In the genomic region with DNA sequence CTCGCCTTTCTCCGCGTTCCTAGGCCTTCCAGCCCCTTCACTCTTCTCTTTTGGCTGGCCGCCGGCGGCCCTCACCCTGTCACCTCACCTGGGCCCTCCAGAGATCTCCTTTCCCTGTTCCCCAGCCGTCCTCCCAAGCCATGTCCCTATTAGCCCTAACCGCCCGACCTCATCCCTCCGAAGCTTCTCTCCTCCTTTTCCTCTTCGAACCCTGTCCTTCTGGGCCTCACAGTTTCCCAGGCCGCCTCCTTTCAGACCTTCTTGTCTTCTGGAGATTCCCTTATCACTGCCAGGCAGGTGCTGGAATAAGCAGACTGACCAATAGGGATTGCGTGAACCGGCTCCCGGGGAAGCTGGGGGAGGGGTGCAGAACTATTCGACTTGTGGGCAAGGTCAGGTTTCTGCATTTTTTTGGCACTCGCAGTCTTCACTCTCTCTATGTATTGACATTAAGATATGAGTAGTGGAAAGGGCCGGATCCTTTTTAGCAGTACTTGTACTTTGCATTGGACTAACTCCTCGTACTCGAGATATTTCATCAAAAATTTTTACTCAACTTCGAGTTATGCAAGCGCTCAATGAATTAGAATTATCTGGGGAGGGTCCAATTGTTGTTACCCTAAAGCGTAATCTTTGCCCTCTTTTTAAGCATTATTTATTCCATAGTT, we compare ENCODE assay signal across 1 cellular context.
TF ChIP-seq lines count a peak whose summit lies in the region.

No MANE protein-coding gene starts in this region.

TF ChIP-seq in HepG2, 621 proteins besides CTCF, POLR2A, EP300 and RAD21 (continued from another document and continues in another):
- TF ChIP-seq KAT2B (IDR thresholded peaks at IDR 0.05; ENCODE audit: borderline replicate concordance, low read depth, low read length) = no peak
- TF ChIP-seq ATM (IDR thresholded peaks at IDR 0.05; ENCODE audit: borderline replicate concordance) = no peak
- TF ChIP-seq ZFYVE20 (CRISPR knock-in tag; IDR thresholded peaks at IDR 0.05; ENCODE audit: borderline replicate concordance, low read depth) = no peak
- TF ChIP-seq, protein P1, sequence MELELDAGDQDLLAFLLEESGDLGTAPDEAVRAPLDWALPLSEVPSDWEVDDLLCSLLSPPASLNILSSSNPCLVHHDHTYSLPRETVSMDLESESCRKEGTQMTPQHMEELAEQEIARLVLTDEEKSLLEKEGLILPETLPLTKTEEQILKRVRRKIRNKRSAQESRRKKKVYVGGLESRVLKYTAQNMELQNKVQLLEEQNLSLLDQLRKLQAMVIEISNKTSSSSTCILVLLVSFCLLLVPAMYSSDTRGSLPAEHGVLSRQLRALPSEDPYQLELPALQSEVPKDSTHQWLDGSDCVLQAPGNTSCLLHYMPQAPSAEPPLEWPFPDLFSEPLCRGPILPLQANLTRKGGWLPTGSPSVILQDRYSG (CRISPR knock-in tag; IDR thresholded peaks at IDR 0.05) = no peak
- TF ChIP-seq, protein P2, sequence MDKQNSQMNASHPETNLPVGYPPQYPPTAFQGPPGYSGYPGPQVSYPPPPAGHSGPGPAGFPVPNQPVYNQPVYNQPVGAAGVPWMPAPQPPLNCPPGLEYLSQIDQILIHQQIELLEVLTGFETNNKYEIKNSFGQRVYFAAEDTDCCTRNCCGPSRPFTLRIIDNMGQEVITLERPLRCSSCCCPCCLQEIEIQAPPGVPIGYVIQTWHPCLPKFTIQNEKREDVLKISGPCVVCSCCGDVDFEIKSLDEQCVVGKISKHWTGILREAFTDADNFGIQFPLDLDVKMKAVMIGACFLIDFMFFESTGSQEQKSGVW (CRISPR knock-in tag; IDR thresholded peaks at IDR 0.05; ENCODE audit: borderline replicate concordance) = no peak
- TF ChIP-seq ZNF569 (CRISPR knock-in tag; IDR thresholded peaks at IDR 0.05; ENCODE audit: borderline replicate concordance) = no peak
- TF ChIP-seq ZNF253 (CRISPR knock-in tag; IDR thresholded peaks at IDR 0.05; ENCODE audit: borderline replicate concordance) = no peak
- TF ChIP-seq, protein P3, sequence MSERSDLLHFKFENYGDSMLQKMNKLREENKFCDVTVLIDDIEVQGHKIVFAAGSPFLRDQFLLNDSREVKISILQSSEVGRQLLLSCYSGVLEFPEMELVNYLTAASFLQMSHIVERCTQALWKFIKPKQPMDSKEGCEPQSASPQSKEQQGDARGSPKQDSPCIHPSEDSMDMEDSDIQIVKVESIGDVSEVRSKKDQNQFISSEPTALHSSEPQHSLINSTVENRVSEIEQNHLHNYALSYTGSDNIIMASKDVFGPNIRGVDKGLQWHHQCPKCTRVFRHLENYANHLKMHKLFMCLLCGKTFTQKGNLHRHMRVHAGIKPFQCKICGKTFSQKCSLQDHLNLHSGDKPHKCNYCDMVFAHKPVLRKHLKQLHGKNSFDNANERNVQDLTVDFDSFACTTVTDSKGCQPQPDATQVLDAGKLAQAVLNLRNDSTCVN (CRISPR knock-in tag; IDR thresholded peaks at IDR 0.05; ENCODE audit: borderline replicate concordance) = no peak
- TF ChIP-seq ZNF563 (CRISPR knock-in tag; IDR thresholded peaks at IDR 0.05) = no peak; the same call in 1 of the 2 replicates
- no peak for TF ChIP-seq ZNF616 (CRISPR knock-in tag; IDR thresholded peaks at IDR 0.05; ENCODE audit: low read depth)
- TF ChIP-seq PHF21A (CRISPR knock-in tag; IDR thresholded peaks at IDR 0.05) = no peak
- TF ChIP-seq ZNF33A (CRISPR knock-in tag; IDR thresholded peaks at IDR 0.05; ENCODE audit: borderline replicate concordance) = no peak
- peak; percentile 10; the same call in 1 of the 2 replicates for TF ChIP-seq CEBPG (CRISPR knock-in tag; IDR thresholded peaks at IDR 0.05)
- no peak for TF ChIP-seq NPAS2 (CRISPR knock-in tag; IDR thresholded peaks at IDR 0.05; ENCODE audit: borderline replicate concordance)
- TF ChIP-seq, protein P4, sequence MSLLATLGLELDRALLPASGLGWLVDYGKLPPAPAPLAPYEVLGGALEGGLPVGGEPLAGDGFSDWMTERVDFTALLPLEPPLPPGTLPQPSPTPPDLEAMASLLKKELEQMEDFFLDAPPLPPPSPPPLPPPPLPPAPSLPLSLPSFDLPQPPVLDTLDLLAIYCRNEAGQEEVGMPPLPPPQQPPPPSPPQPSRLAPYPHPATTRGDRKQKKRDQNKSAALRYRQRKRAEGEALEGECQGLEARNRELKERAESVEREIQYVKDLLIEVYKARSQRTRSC (CRISPR knock-in tag; IDR thresholded peaks at IDR 0.05; ENCODE audit: low read depth) = no peak
- TF ChIP-seq SAP130 (CRISPR knock-in tag; IDR thresholded peaks at IDR 0.05; ENCODE audit: low read depth) = peak; percentile 8; the same call in 1 of the 2 replicates
- TF ChIP-seq ZFP1 (CRISPR knock-in tag; IDR thresholded peaks at IDR 0.05) = no peak
- no peak for TF ChIP-seq HNRNPH1 (optimal IDR thresholded peaks at IDR 0.05; ENCODE audit: low read depth, low read length)
- TF ChIP-seq ARID2 (CRISPR knock-in tag; IDR thresholded peaks at IDR 0.05; ENCODE audit: borderline replicate concordance) = 0 out of 2 replicates have a peak, but pooled peaks have one; percentile 7
- no peak for TF ChIP-seq ZNF232 (CRISPR knock-in tag; IDR thresholded peaks at IDR 0.05; ENCODE audit: borderline replicate concordance)
- no peak for TF ChIP-seq HNRNPLL (IDR thresholded peaks at IDR 0.05; ENCODE audit: low read depth, low read length, poor library complexity, severe bottlenecking)
- no peak for TF ChIP-seq NBN (conservative IDR thresholded peaks at IDR 0.05)
- no peak for TF ChIP-seq POGZ (CRISPR knock-in tag; IDR thresholded peaks at IDR 0.05)
- no peak for TF ChIP-seq ELF3 (CRISPR knock-in tag; IDR thresholded peaks at IDR 0.05)
- no peak for TF ChIP-seq EZH2 (conservative IDR thresholded peaks at IDR 0.05; ENCODE audit: low read depth, low read length)
- TF ChIP-seq, protein P5, sequence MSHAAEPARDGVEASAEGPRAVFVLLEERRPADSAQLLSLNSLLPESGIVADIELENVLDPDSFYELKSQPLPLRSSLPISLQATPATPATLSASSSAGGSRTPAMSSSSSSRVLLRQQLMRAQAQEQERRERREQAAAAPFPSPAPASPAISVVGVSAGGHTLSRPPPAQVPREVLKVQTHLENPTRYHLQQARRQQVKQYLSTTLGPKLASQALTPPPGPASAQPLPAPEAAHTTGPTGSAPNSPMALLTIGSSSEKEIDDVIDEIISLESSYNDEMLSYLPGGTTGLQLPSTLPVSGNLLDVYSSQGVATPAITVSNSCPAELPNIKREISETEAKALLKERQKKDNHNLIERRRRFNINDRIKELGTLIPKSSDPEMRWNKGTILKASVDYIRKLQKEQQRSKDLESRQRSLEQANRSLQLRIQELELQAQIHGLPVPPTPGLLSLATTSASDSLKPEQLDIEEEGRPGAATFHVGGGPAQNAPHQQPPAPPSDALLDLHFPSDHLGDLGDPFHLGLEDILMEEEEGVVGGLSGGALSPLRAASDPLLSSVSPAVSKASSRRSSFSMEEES (CRISPR knock-in tag; IDR thresholded peaks at IDR 0.05) = no peak
- no peak for TF ChIP-seq HMGA1 (CRISPR knock-in tag; conservative IDR thresholded peaks at IDR 0.05)
- TF ChIP-seq MBD4 (IDR thresholded peaks at IDR 0.05; ENCODE audit: borderline replicate concordance, low read length) = no peak
- TF ChIP-seq, protein P6, sequence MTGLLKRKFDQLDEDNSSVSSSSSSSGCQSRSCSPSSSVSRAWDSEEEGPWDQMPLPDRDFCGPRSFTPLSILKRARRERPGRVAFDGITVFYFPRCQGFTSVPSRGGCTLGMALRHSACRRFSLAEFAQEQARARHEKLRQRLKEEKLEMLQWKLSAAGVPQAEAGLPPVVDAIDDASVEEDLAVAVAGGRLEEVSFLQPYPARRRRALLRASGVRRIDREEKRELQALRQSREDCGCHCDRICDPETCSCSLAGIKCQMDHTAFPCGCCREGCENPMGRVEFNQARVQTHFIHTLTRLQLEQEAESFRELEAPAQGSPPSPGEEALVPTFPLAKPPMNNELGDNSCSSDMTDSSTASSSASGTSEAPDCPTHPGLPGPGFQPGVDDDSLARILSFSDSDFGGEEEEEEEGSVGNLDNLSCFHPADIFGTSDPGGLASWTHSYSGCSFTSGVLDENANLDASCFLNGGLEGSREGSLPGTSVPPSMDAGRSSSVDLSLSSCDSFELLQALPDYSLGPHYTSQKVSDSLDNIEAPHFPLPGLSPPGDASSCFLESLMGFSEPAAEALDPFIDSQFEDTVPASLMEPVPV (CRISPR knock-in tag; IDR thresholded peaks at IDR 0.05) = peak; percentile 4; the same call in 1 of the 2 replicates
- no peak for TF ChIP-seq ZNF3 (CRISPR knock-in tag; IDR thresholded peaks at IDR 0.05)
- TF ChIP-seq ZNF333 (CRISPR knock-in tag; IDR thresholded peaks at IDR 0.05; ENCODE audit: borderline replicate concordance) = no peak
- no peak for TF ChIP-seq ONECUT2 (CRISPR knock-in tag; IDR thresholded peaks at IDR 0.05)
- no peak for TF ChIP-seq ZFY (CRISPR knock-in tag; IDR thresholded peaks at IDR 0.05)
- TF ChIP-seq ZNF660 (CRISPR knock-in tag; IDR thresholded peaks at IDR 0.05; ENCODE audit: borderline replicate concordance, low read depth) = no peak
- no peak for TF ChIP-seq RAD51 (IDR thresholded peaks at IDR 0.05; ENCODE audit: borderline replicate concordance)
- TF ChIP-seq SMYD3 (CRISPR knock-in tag; IDR thresholded peaks at IDR 0.05) = no peak
- TF ChIP-seq ZNF350 (CRISPR knock-in tag; IDR thresholded peaks at IDR 0.05; ENCODE audit: borderline replicate concordance, low read depth) = no peak; the same call in 1 of the 2 replicates
- no peak for TF ChIP-seq ZNF607 (CRISPR knock-in tag; IDR thresholded peaks at IDR 0.05; ENCODE audit: borderline replicate concordance)
- TF ChIP-seq CENPT (CRISPR knock-in tag; IDR thresholded peaks at IDR 0.05; ENCODE audit: low read depth) = no peak
- no peak for TF ChIP-seq ZNF432 (CRISPR knock-in tag; IDR thresholded peaks at IDR 0.05; ENCODE audit: borderline replicate concordance)
- peak; percentile 65 for TF ChIP-seq NFYB (CRISPR knock-in tag; IDR thresholded peaks at IDR 0.05)
- TF ChIP-seq ZNF816 (CRISPR knock-in tag; IDR thresholded peaks at IDR 0.05; ENCODE audit: borderline replicate concordance) = 0 out of 2 replicates have a peak, but pooled peaks have one; percentile 35
- no peak for TF ChIP-seq ZNF326 (CRISPR knock-in tag; IDR thresholded peaks at IDR 0.05; ENCODE audit: borderline replicate concordance)
- no peak for TF ChIP-seq REPIN1 (CRISPR knock-in tag; IDR thresholded peaks at IDR 0.05; ENCODE audit: borderline replicate concordance, low read depth)
- 0 out of 2 replicates have a peak, but pooled peaks have one; percentile 1 for TF ChIP-seq CCDC6 (CRISPR knock-in tag; IDR thresholded peaks at IDR 0.05)
- TF ChIP-seq TCF7L2 (IDR thresholded peaks at IDR 0.05; ENCODE audit: low read depth, low read length) = no peak
- TF ChIP-seq ZNF224 (CRISPR knock-in tag; IDR thresholded peaks at IDR 0.05) = no peak
- TF ChIP-seq, protein P7, sequence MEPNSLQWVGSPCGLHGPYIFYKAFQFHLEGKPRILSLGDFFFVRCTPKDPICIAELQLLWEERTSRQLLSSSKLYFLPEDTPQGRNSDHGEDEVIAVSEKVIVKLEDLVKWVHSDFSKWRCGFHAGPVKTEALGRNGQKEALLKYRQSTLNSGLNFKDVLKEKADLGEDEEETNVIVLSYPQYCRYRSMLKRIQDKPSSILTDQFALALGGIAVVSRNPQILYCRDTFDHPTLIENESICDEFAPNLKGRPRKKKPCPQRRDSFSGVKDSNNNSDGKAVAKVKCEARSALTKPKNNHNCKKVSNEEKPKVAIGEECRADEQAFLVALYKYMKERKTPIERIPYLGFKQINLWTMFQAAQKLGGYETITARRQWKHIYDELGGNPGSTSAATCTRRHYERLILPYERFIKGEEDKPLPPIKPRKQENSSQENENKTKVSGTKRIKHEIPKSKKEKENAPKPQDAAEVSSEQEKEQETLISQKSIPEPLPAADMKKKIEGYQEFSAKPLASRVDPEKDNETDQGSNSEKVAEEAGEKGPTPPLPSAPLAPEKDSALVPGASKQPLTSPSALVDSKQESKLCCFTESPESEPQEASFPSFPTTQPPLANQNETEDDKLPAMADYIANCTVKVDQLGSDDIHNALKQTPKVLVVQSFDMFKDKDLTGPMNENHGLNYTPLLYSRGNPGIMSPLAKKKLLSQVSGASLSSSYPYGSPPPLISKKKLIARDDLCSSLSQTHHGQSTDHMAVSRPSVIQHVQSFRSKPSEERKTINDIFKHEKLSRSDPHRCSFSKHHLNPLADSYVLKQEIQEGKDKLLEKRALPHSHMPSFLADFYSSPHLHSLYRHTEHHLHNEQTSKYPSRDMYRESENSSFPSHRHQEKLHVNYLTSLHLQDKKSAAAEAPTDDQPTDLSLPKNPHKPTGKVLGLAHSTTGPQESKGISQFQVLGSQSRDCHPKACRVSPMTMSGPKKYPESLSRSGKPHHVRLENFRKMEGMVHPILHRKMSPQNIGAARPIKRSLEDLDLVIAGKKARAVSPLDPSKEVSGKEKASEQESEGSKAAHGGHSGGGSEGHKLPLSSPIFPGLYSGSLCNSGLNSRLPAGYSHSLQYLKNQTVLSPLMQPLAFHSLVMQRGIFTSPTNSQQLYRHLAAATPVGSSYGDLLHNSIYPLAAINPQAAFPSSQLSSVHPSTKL (CRISPR knock-in tag; IDR thresholded peaks at IDR 0.05) = 0 out of 2 replicates have a peak, but pooled peaks have one; percentile 14
- no peak for TF ChIP-seq MBNL3 (CRISPR knock-in tag; conservative IDR thresholded peaks at IDR 0.05)
- TF ChIP-seq ZNF558 (CRISPR knock-in tag; IDR thresholded peaks at IDR 0.05; ENCODE audit: borderline replicate concordance) = no peak
- TF ChIP-seq, protein P8, sequence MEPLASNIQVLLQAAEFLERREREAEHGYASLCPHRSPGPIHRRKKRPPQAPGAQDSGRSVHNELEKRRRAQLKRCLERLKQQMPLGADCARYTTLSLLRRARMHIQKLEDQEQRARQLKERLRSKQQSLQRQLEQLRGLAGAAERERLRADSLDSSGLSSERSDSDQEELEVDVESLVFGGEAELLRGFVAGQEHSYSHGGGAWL (CRISPR knock-in tag; IDR thresholded peaks at IDR 0.05) = no peak
